Comparison of ENCODE assay signal across 18 cellular contexts in the genomic region with DNA sequence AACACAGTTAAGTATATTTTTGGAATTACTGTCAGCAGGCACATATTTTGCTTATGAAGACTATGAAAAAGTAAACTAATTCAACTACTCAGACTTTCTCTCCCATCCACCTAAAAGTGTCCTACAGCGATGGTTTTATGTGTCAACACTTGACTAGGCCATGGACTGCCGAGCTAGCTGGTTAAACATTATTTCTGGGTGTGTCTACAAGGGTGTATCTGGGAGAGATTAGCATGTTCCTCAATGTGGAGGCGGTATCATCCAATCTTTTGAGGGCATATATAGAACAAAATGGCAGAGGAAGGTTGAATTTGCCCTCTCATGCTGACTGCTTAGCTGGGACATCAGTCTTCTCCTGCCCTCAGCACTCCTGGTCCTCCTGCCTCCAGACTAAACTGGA.
"Had no signal": no experiment of that assay in that cellular context is flagged by ENCODE, and none has a peak within 500 bp of the region (broad histone marks: within the 10 kb centered on the region; RNA-seq: fewer than 3 reads in every experiment).

No MANE protein-coding gene starts in this region.

- H3K27ac Mint-ChIP-seq: activated naive CD4-positive, alpha-beta T cell treated with anti-CD3 and anti-CD28 coated beads, Interleukin-2, amount 50 U/mL, for 72 hours; dendritic cell treated with granulocyte-macrophage colony-stimulating factor and Interleukin-4, amounts not matched to agents 40 ng/mL and 50 ng/mL, for 4 days; progenitor cell of endocrine pancreas; T-helper 17 cell had no signal

- H3K36me3 ChIP-seq: adrenal gland, breast epithelium, esophagus squamous epithelium, right atrium auricular region, tibial artery, uterus had no signal

- H3K9me3 Mint-ChIP-seq: activated naive CD4-positive, alpha-beta T cell treated with anti-CD3 and anti-CD28 coated beads, Interleukin-2, amount 50 U/mL, for 72 hours; dendritic cell treated with granulocyte-macrophage colony-stimulating factor and Interleukin-4, amounts not matched to agents 40 ng/mL and 50 ng/mL, for 4 days had no signal

- DNase-seq: activated CD4-positive, alpha-beta T cell treated with anti-CD3 and anti-CD28 coated beads for 1 hour; activated CD4-positive, alpha-beta T cell treated with anti-CD3 and anti-CD28 coated beads, Interleukin-2, amount 50 U/mL, for 48 hours; activated gamma-delta T cell treated with Interleukin-2 at 50 U/mL for 16 hours; adrenal gland; effector CD8-positive, alpha-beta T cell; esophagus squamous epithelium; stimulated activated naive CD8-positive, alpha-beta T cell treated with anti-CD3 and anti-CD28 coated beads, Interleukin-15, Interleukin-2, amounts not matched to agents 100 U/mL and 50 U/mL, for 24 hours; substantia nigra; T-helper 17 cell; tibial artery; uterus had no signal

- ATAC-seq: activated naive CD4-positive, alpha-beta T cell treated with anti-CD3 and anti-CD28 coated beads, Interleukin-2, amount 50 U/mL, for 72 hours; stimulated activated naive CD8-positive, alpha-beta T cell treated with anti-CD3 and anti-CD28 coated beads, Interleukin-15, Interleukin-2, amounts not matched to agents 100 U/mL and 50 U/mL, for 24 hours; T-helper 17 cell had no signal

- H3K4me1 ChIP-seq: adrenal gland, breast epithelium, esophagus squamous epithelium, right atrium auricular region, tibial artery, uterus had no signal

- H3K4me3 ChIP-seq: adrenal gland, breast epithelium, esophagus squamous epithelium, lung, right atrium auricular region, tibial artery, uterus had no signal

- H3K4me3 Mint-ChIP-seq: dendritic cell treated with granulocyte-macrophage colony-stimulating factor and Interleukin-4, amounts not matched to agents 40 ng/mL and 50 ng/mL, for 4 days; neural crest cell; T-helper 17 cell had no signal

- H3K4me1 Mint-ChIP-seq: neural crest cell, T-helper 17 cell had no signal

- H3K9me3 ChIP-seq: adrenal gland, breast epithelium, esophagus squamous epithelium, right atrium auricular region, tibial artery, uterus had no signal

- H3K36me3 Mint-ChIP-seq: activated naive CD4-positive, alpha-beta T cell treated with anti-CD3 and anti-CD28 coated beads, Interleukin-2, amount 50 U/mL, for 72 hours had no signal
